In genomic region chr5:173730610-173731302, GRCh38 we compare ENCODE assay signal across 15 cellular contexts.
DNase-seq lines count a peak whose midpoint lies in the region; ATAC-seq and TF ChIP-seq lines count a peak whose summit lies in the region.
"Had no signal": no experiment of that assay in that cellular context is flagged by ENCODE, and none has a peak within 500 bp of the region (broad histone marks: within the 10 kb centered on the region; RNA-seq: fewer than 3 reads in every experiment).

No MANE protein-coding gene starts in this region.

- H3K27me3 Mint-ChIP-seq in immature natural killer cell (ENCODE audit: low read depth in 3 of 3), result peaks cover 0 to 2% (median 2%) of the 10 kb centered on the region in 3 donors
- H3K27me3 Mint-ChIP-seq: CD4-positive, alpha-beta memory T cell had no signal

- no peak overlapping the region for H3K4me3 Mint-ChIP-seq in immature natural killer cell

- no peaks in the 10 kb centered on the region for H3K9me3 Mint-ChIP-seq in immature natural killer cell

- H3K79me2 ChIP-seq in osteoblast (ENCODE audit: insufficient read depth, low read length), result no peaks in the 10 kb centered on the region

- H3K36me3 Mint-ChIP-seq in immature natural killer cell, result no peaks in the 10 kb centered on the region
- H3K36me3 Mint-ChIP-seq: CD4-positive, alpha-beta memory T cell had no signal

- H3K27ac ChIP-seq in dorsolateral prefrontal cortex (peak overlapping the region in 31 of 59 donors; percentile 2 to 75 (median 37)), osteoblast (ENCODE audit: low read depth, low read length) (no peak overlapping the region)

- no peak overlapping the region for H3K27ac Mint-ChIP-seq in immature natural killer cell

- no peak for TF ChIP-seq CTCF in dorsolateral prefrontal cortex (IDR thresholded peaks at IDR 0.05 in 54 of 56, conservative IDR thresholded peaks at IDR 0.05 in 2 of 56; ENCODE audit: low read depth in 1 of 56, partially characterized antibody in 56 of 56)
- no peak for TF ChIP-seq CTCF in osteoblast (IDR thresholded peaks at IDR 0.05; ENCODE audit: extremely low read depth, low read depth, low read length)

- ATAC-seq in left cardiac atrium (no peak), HG03571 (IDR thresholded peaks at IDR 0.05; ENCODE audit: unreplicated experiment) (no peak)
- ATAC-seq: A549 had no signal

- no peaks in the 10 kb centered on the region for H3K4me1 ChIP-seq in osteoblast (ENCODE audit: insufficient read depth, low read length)
- H3K4me1 ChIP-seq: A549 had no signal

- no peak overlapping the region for H3K4me2 ChIP-seq in osteoblast (ENCODE audit: insufficient read depth, low read length)
- H3K4me2 ChIP-seq: A549, SK-N-SH had no signal

- H3K27me3 ChIP-seq in dorsolateral prefrontal cortex (no peaks in the 10 kb centered on the region), osteoblast (ENCODE audit: insufficient read depth, low read length) (peaks cover 8% of the 10 kb centered on the region)

- DNase-seq in cardiac septum (ENCODE audit: low spot score) (peak; percentile 74), left cardiac atrium (no peak), dorsolateral prefrontal cortex (no peak), osteoblast (ENCODE audit: insufficient read length, low spot score, missing footprints) (peak; percentile 58), NCI-H226 (no peak), immature natural killer cell (no peak), occipital lobe (lab: John Stamatoyannopoulos, UW) (no peak)
- DNase-seq: CD4-positive, alpha-beta memory T cell; EL; IMR-90; NCI-H1930; NCI-H526 treated with DMSO at 0.1 percent for 48 hours; SK-N-SH had no signal

- no peaks in the 10 kb centered on the region for H4K20me1 ChIP-seq in osteoblast (ENCODE audit: insufficient read depth, low read length)

- H3K4me3 ChIP-seq in dorsolateral prefrontal cortex (no peak overlapping the region), osteoblast (ENCODE audit: insufficient read depth, low read length) (no peak overlapping the region)
- H3K4me3 ChIP-seq: A549 had no signal

- no peak overlapping the region for H2AFZ ChIP-seq in osteoblast (ENCODE audit: low read length)

- H3K9me3 ChIP-seq in osteoblast (ENCODE audit: low read depth, low read length), result no peaks in the 10 kb centered on the region
- H3K9me3 ChIP-seq: SK-N-SH had no signal

- no peaks in the 10 kb centered on the region for H3K36me3 ChIP-seq in osteoblast (ENCODE audit: insufficient read depth, low read length)

- no peaks in the 10 kb centered on the region for H3K4me1 Mint-ChIP-seq in immature natural killer cell
- H3K4me1 Mint-ChIP-seq: CD4-positive, alpha-beta memory T cell had no signal

- intact Hi-C loops in cardiac septum (cut with DNase I), result no loop called here
- intact Hi-C loops in left cardiac atrium (cut with DNase I), result no loop called here
- intact Hi-C loops in dorsolateral prefrontal cortex (cut with DNase I), result no loop called here

Comparison
In these comparisons a context has a peak if more than half of its experiments do, and no peak if none do; other contexts are left out.
1. DNase-seq: peak in cardiac septum (single experiment) and osteoblast (single experiment); none in left cardiac atrium (single experiment), dorsolateral prefrontal cortex (0 of 10), NCI-H226 (single experiment), immature natural killer cell (0 of 3) and occipital lobe (single experiment).